ENCODE assay signal across 17 cellular contexts in the genomic region with DNA sequence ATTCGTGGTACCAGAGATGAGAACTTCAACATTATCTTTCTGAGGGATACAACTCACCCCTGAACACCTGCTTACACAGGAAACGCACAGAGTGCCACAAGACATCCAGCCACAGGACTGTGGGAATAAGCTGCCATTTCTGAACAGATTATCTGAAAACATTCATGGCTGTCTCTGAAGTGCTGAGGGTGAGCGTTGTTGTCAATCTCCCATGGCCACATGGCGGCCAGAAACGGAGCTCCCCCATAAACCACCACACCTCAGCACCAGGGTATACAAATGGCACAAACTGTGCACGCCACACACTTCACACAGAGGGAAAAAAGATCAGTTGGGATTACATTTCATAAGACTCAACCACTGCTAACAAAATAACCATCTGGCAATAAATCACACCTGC. TPM values are rescaled to one million over a fixed set of nuclear protein-coding genes. Genes with fewer than 3 reads are reported as not detected.
DNase-seq lines count a peak whose midpoint lies in the region; ATAC-seq and TF ChIP-seq lines count a peak whose summit lies in the region.
"Had no signal": no experiment of that assay in that cellular context is flagged by ENCODE, and none has a peak within 500 bp of the region (broad histone marks: within the 10 kb centered on the region; RNA-seq: fewer than 3 reads in every experiment).

No MANE protein-coding gene starts in this region.

- peaks cover 0 to 39% (median 8%) of the 10 kb centered on the region in 11 experiments; a peak in 10 of 22 replicates for H3K36me3 ChIP-seq in BLaER1 treated with 17β-estradiol and CSF1 and Interleukin-3, amounts not matched to agents 10 nM and 100 nM
- H3K36me3 ChIP-seq in CD8-positive, alpha-beta T cell (ENCODE audit: insufficient read depth, low read length): no peaks in the 10 kb centered on the region
- no peaks in the 10 kb centered on the region for H3K36me3 ChIP-seq in esophagus muscularis mucosa
- H3K36me3 ChIP-seq in effector memory CD4-positive, alpha-beta T cell (ENCODE audit: control insufficient read depth, insufficient read depth, low read length): peaks cover 3% of the 10 kb centered on the region
- H3K36me3 ChIP-seq: pancreas, thoracic aorta had no signal

- POLR2A ChIA-PET in CD8-positive, alpha-beta T cell (lab: Charles Lee): no interaction called here
- POLR2A ChIA-PET in naive thymus-derived CD8-positive, alpha-beta T cell (lab: Charles Lee): no interaction called here

- peak overlapping the region in 7 of 11 experiments; percentile 15 to 48 (median 29); a peak in 14 of 22 replicates for H3K4me2 ChIP-seq in BLaER1 treated with 17β-estradiol and CSF1 and Interleukin-3, amounts not matched to agents 10 nM and 100 nM
- H3K4me2 ChIP-seq: SK-N-SH had no signal

- 0 out of 22 replicates have a peak overlapping the region, but pooled peaks of 2 of the 11 experiments have one; percentile 0 to 17 for H3K27ac ChIP-seq in BLaER1 treated with 17β-estradiol and CSF1 and Interleukin-3, amounts not matched to agents 10 nM and 100 nM
- H3K27ac ChIP-seq in CD8-positive, alpha-beta T cell (ENCODE audit: low read depth, low read length): no peak overlapping the region
- no peak overlapping the region for H3K27ac ChIP-seq in esophagus muscularis mucosa (replicated peaks in 1 of 4)
- H3K27ac ChIP-seq in effector memory CD4-positive, alpha-beta T cell (ENCODE audit: insufficient read depth, low read length, poor library complexity, severe bottlenecking): no peak overlapping the region
- H3K27ac ChIP-seq: coronary artery, pancreas, thoracic aorta had no signal

- peaks cover 19% of the 10 kb centered on the region for H3K36me3 Mint-ChIP-seq in CD8-positive, alpha-beta T cell
- peaks cover 21% of the 10 kb centered on the region for H3K36me3 Mint-ChIP-seq in T-helper 2 cell treated with Interferon-gamma antibody and Interleukin-4, amounts not matched to agents 5 μg/mL and 100 μg/mL, for 36 hours (ENCODE audit: low read depth)
- H3K36me3 Mint-ChIP-seq in naive thymus-derived CD8-positive, alpha-beta T cell: peaks cover 0 to 26% (median 0%) of the 10 kb centered on the region in 3 donors

- no peak overlapping the region for H3K4me3 Mint-ChIP-seq in CD8-positive, alpha-beta T cell
- no peak overlapping the region for H3K4me3 Mint-ChIP-seq in T-helper 2 cell treated with Interferon-gamma antibody and Interleukin-4, amounts not matched to agents 5 μg/mL and 100 μg/mL, for 36 hours
- H3K4me3 Mint-ChIP-seq in naive thymus-derived CD8-positive, alpha-beta T cell: peak overlapping the region in 7 of 10 donors; percentile 0 to 67 (median 30)

- no peaks in the 10 kb centered on the region for H3K27me3 Mint-ChIP-seq in CD8-positive, alpha-beta T cell (ENCODE audit: low read depth)
- no peaks in the 10 kb centered on the region for H3K27me3 Mint-ChIP-seq in T-helper 2 cell treated with Interferon-gamma antibody and Interleukin-4, amounts not matched to agents 5 μg/mL and 100 μg/mL, for 36 hours (ENCODE audit: low read depth)
- H3K27me3 Mint-ChIP-seq in naive thymus-derived CD8-positive, alpha-beta T cell: no peaks in the 10 kb centered on the region

- no peak for TF ChIP-seq CTCF in CD8-positive, alpha-beta T cell (IDR thresholded peaks at IDR 0.05)
- TF ChIP-seq CTCF in esophagus muscularis mucosa (IDR thresholded peaks at IDR 0.05): no peak

- H3K27me3 ChIP-seq in BLaER1 treated with 17β-estradiol and CSF1 and Interleukin-3, amounts not matched to agents 10 nM and 100 nM: no peaks in the 10 kb centered on the region
- H3K27me3 ChIP-seq in CD8-positive, alpha-beta T cell (ENCODE audit: insufficient read depth, low read length): no peaks in the 10 kb centered on the region
- H3K27me3 ChIP-seq in esophagus muscularis mucosa: no peaks in the 10 kb centered on the region
- no peaks in the 10 kb centered on the region for H3K27me3 ChIP-seq in effector memory CD4-positive, alpha-beta T cell (replicated peaks; ENCODE audit: control insufficient read depth, insufficient read depth, low read length, poor library complexity, severe bottlenecking)
- H3K27me3 ChIP-seq: pancreas had no signal

- no peaks in the 10 kb centered on the region for H3K9me3 ChIP-seq in BLaER1 treated with 17β-estradiol and CSF1 and Interleukin-3, amounts not matched to agents 10 nM and 100 nM (replicated peaks in 1 of 11)
- H3K9me3 ChIP-seq in CD8-positive, alpha-beta T cell (ENCODE audit: low read length): peaks cover 2% of the 10 kb centered on the region
- H3K9me3 ChIP-seq in esophagus muscularis mucosa: no peaks in the 10 kb centered on the region
- no peaks in the 10 kb centered on the region for H3K9me3 ChIP-seq in effector memory CD4-positive, alpha-beta T cell (ENCODE audit: control insufficient read depth, low read length)
- H3K9me3 ChIP-seq: pancreas, SK-N-SH, thoracic aorta had no signal

- no peak overlapping the region for H3K4me3 ChIP-seq in BLaER1 treated with 17β-estradiol and CSF1 and Interleukin-3, amounts not matched to agents 10 nM and 100 nM
- H3K4me3 ChIP-seq in CD8-positive, alpha-beta T cell (ENCODE audit: low read depth, low read length): no peak overlapping the region
- H3K4me3 ChIP-seq in esophagus muscularis mucosa: no peak overlapping the region
- no peak overlapping the region for H3K4me3 ChIP-seq in effector memory CD4-positive, alpha-beta T cell (ENCODE audit: insufficient read depth, low read depth, low read length, poor library complexity, severe bottlenecking)
- H3K4me3 ChIP-seq: coronary artery, pancreas, thoracic aorta had no signal

- peaks cover 30 to 61% (median 48%) of the 10 kb centered on the region in 10 experiments for H3K4me1 ChIP-seq in BLaER1 treated with 17β-estradiol and CSF1 and Interleukin-3, amounts not matched to agents 10 nM and 100 nM
- H3K4me1 ChIP-seq in CD8-positive, alpha-beta T cell (ENCODE audit: insufficient read depth, low read length): peaks cover 22% of the 10 kb centered on the region
- peaks cover 41 to 82% (median 71%) of the 10 kb centered on the region in 4 donors for H3K4me1 ChIP-seq in esophagus muscularis mucosa
- no peaks in the 10 kb centered on the region for H3K4me1 ChIP-seq in effector memory CD4-positive, alpha-beta T cell (ENCODE audit: control insufficient read depth, insufficient read depth, low read length, poor library complexity, severe bottlenecking)

- no peak for DNase-seq in CD8-positive, alpha-beta T cell
- no peak for DNase-seq in T-helper 2 cell treated with Interferon-gamma antibody and Interleukin-4, amounts not matched to agents 5 μg/mL and 100 μg/mL, for 36 hours (ENCODE audit: low spot score)
- DNase-seq in naive thymus-derived CD8-positive, alpha-beta T cell: no peak
- DNase-seq in esophagus muscularis mucosa (ENCODE audit: extremely low spot score): no peak
- no peak for DNase-seq in effector memory CD4-positive, alpha-beta T cell
- DNase-seq: activated CD4-positive, alpha-beta T cell treated with anti-CD3 and anti-CD28 coated beads, Interleukin-2, amount 50 U/mL, for 48 hours; DMS 273 treated with DMSO at 0.1 percent for 48 hours; H7; KBM-7; NCI-H1105 treated with DMSO at 0.1 percent for 48 hours; pancreas; SK-N-SH had no signal

- intact Hi-C loops in CD8-positive, alpha-beta T cell (cut with DNase I, micrococcal nuclease): no loop called here
- intact Hi-C loops in esophagus muscularis mucosa (cut with DNase I): no loop called here

- H3K9ac ChIP-seq in BLaER1 treated with 17β-estradiol and CSF1 and Interleukin-3, amounts not matched to agents 10 nM and 100 nM: no peak overlapping the region
- H3K9ac ChIP-seq: SK-N-SH had no signal

- no peak for TF ChIP-seq EP300 in esophagus muscularis mucosa (IDR thresholded peaks at IDR 0.05)

- no peak for ATAC-seq in CD8-positive, alpha-beta T cell
- no peak for ATAC-seq in naive thymus-derived CD8-positive, alpha-beta T cell
- no peak for ATAC-seq in GM19452 (IDR thresholded peaks at IDR 0.05; ENCODE audit: unreplicated experiment)
- ATAC-seq: Panc1, pancreas had no signal

- peaks cover 77% of the 10 kb centered on the region for H3K4me1 Mint-ChIP-seq in CD8-positive, alpha-beta T cell (ENCODE audit: low read depth)
- H3K4me1 Mint-ChIP-seq in T-helper 2 cell treated with Interferon-gamma antibody and Interleukin-4, amounts not matched to agents 5 μg/mL and 100 μg/mL, for 36 hours (ENCODE audit: low read depth): peaks cover 24% of the 10 kb centered on the region
- H3K4me1 Mint-ChIP-seq in naive thymus-derived CD8-positive, alpha-beta T cell: peaks cover 48 to 83% (median 75%) of the 10 kb centered on the region in 4 donors

- H3K27ac Mint-ChIP-seq in CD8-positive, alpha-beta T cell: peak overlapping the region; percentile 82
- H3K27ac Mint-ChIP-seq in T-helper 2 cell treated with Interferon-gamma antibody and Interleukin-4, amounts not matched to agents 5 μg/mL and 100 μg/mL, for 36 hours: peak overlapping the region; percentile 5
- peak overlapping the region in 7 of 10 donors; percentile 1 to 89 (median 47) for H3K27ac Mint-ChIP-seq in naive thymus-derived CD8-positive, alpha-beta T cell

- H3K9me3 Mint-ChIP-seq in CD8-positive, alpha-beta T cell: no peaks in the 10 kb centered on the region
- no peaks in the 10 kb centered on the region for H3K9me3 Mint-ChIP-seq in T-helper 2 cell treated with Interferon-gamma antibody and Interleukin-4, amounts not matched to agents 5 μg/mL and 100 μg/mL, for 36 hours
- H3K9me3 Mint-ChIP-seq in naive thymus-derived CD8-positive, alpha-beta T cell: no peaks in the 10 kb centered on the region

- WGBS in esophagus muscularis mucosa: 82% methylated on average over 6 of the region's 6 CpGs

- H4K20me1 ChIP-seq in BLaER1 treated with 17β-estradiol and CSF1 and Interleukin-3, amounts not matched to agents 10 nM and 100 nM: peaks cover 44 to 97% (median 64%) of the 10 kb centered on the region in 11 experiments; a peak in 19 of 22 replicates

- no peak for TF ChIP-seq POLR2A in esophagus muscularis mucosa (IDR thresholded peaks at IDR 0.05; ENCODE audit: low read depth)

- CTCF ChIA-PET in CD8-positive, alpha-beta T cell (lab: Charles Lee): interaction anchor here (1.0 kb wide), 1 partner anchor 28 kb away, joined by 3 read pairs; no protein-coding TSS in a partner anchor

RNA-seq across cellular contexts. Expression of a gene that starts 23.7 kb away (rescaled TPM):
- total RNA-seq in CD8-positive, alpha-beta T cell: 100 to 1,000 TPM; 134 to 139 TPM
- 100 to 1,000 TPM; 125 to 141 TPM for total RNA-seq in naive thymus-derived CD8-positive, alpha-beta T cell
- polyA plus RNA-seq in naive thymus-derived CD8-positive, alpha-beta T cell: 100 to 1,000 TPM; 107 to 148 (median 116) TPM
- total RNA-seq in esophagus muscularis mucosa: 100 to 1,000 TPM; 114 to 180 (median 145) TPM

Comparison
In these comparisons a context has a peak if more than half of its experiments do, and no peak if none do; other contexts are left out.
1. H3K27ac Mint-ChIP-seq: peak in every context shown above with its lines; median percentile 82 in CD8-positive, alpha-beta T cell; 47 in naive thymus-derived CD8-positive, alpha-beta T cell; 5 in T-helper 2 cell treated with Interferon-gamma antibody and Interleukin-4, amounts not matched to agents 5 μg/mL and 100 μg/mL, for 36 hours.
2. H3K4me3 Mint-ChIP-seq: peak in naive thymus-derived CD8-positive, alpha-beta T cell (7 of 10); none in CD8-positive, alpha-beta T cell (single experiment) and T-helper 2 cell treated with Interferon-gamma antibody and Interleukin-4, amounts not matched to agents 5 μg/mL and 100 μg/mL, for 36 hours (single experiment).